Comparison of ENCODE assay signal across 8 cellular contexts in the genomic region with DNA sequence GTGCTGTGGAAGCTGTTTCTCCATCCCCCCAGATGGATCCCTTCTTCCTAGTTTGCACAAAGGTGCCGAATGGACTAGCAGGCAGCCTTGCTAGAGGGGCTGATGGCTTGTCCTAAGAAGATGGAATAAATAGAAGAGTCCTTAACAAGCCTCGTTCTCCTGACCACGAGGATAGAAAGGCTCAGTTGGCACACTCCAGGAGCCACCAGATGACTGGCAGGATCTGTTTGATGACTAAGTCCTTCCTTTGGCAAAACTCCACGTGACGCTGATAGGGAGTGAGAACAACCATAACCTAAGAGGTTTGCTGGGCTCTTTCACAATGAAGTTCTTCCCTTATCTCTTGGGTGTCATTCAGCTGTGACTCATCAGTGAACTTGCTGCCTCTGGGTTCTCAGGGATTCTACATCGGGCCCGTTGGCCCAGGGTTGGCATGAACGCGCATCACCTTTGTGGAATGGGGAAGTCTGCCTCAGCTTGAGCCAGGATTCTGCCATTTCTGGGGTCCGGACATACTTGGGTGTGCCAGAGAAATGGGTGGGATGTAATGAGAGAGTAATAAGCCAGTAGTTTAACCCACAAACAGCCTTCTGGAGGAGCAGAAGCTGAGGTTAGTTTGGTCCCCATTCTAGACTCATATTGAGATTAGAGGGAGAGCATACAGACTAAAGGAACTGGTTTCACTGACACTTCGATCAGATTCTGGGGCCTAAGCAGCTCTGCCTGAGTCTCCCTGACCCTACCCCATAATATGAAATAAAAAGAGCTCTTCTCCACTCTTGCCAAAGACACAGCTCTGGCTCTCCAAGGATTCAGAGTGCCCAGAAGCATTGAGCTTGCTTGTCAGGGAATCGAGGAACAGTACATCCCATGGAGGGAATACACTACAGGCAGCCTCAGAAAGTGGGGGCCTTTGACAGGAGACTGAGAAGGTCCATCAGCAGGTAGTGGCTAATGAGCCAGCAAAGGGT. TPM values are rescaled to one million over a fixed set of nuclear protein-coding genes. Genes with fewer than 3 reads are reported as not detected.
DNase-seq lines count a peak whose midpoint lies in the region; ATAC-seq, FAIRE-seq and TF ChIP-seq lines count a peak whose summit lies in the region.

No MANE protein-coding gene starts in this region.

- FAIRE-seq in GM19239 (lab: Jason Lieb, UNC), result no peak

- no peak overlapping the region for H2BK5ac ChIP-seq in mesendoderm (ENCODE audit: low read length)

- DNase-seq in AG04450 (ENCODE audit: low read depth, low spot score) (peak; percentile 92), cerebellum (ENCODE audit: low spot score) (peak; percentile 66), mesendoderm (peak; percentile 94), GM19239 (ENCODE audit: insufficient read length, low spot score) (no peak)
- no peak for DNase-seq in activated CD8-positive, alpha-beta memory T cell treated with anti-CD3 and anti-CD28 coated beads for 24 hours

- peak overlapping the region; percentile 63 for H3K27ac ChIP-seq in AG04450 (ENCODE audit: low read depth, low read length)
- H3K27ac ChIP-seq in HUES6 (ENCODE audit: low read depth, low read length), result no peak overlapping the region
- H3K27ac ChIP-seq in mesendoderm (ENCODE audit: low read depth, low read length), result no peak overlapping the region

- no peak overlapping the region for H3K4me3 ChIP-seq in AG04450 (ENCODE audit: low read depth, low read length)
- no peak overlapping the region for H3K4me3 ChIP-seq in HUES6 (ENCODE audit: low read depth, low read length)
- no peak overlapping the region for H3K4me3 ChIP-seq in mesendoderm (ENCODE audit: low read length)

- H3K9ac ChIP-seq in HUES6 (ENCODE audit: low read length) (peak overlapping the region; percentile 10), mesendoderm (ENCODE audit: low read length) (no peak overlapping the region)

- H3K4me1 ChIP-seq in HUES6 (ENCODE audit: control insufficient read depth, insufficient read depth, low read length) (peaks cover 7% of the 10 kb centered on the region; the same call in 1 of the 2 replicates), mesendoderm (ENCODE audit: control insufficient read depth, low read depth, low read length) (no peaks in the 10 kb centered on the region)

- H3K79me2 ChIP-seq in mesendoderm (ENCODE audit: control insufficient read depth, insufficient read depth, low read length), result no peaks in the 10 kb centered on the region

- WGBS in mesendoderm (ENCODE audit: extremely low coverage, insufficient coverage, low lambda C conversion rate), result no CpG with 5 or more reads among the region's 12 CpGs

- no peak overlapping the region for H3K23ac ChIP-seq in mesendoderm (ENCODE audit: low read length)

- H2BK15ac ChIP-seq in mesendoderm (replicated peaks; ENCODE audit: low read depth), result no peak overlapping the region

- no peak overlapping the region for H4K8ac ChIP-seq in mesendoderm (ENCODE audit: low read depth, low read length)

- H4K5ac ChIP-seq in mesendoderm (ENCODE audit: low read length), result no peak overlapping the region

- POLR2A ChIA-PET in AG04450 (lab: Yijun Ruan, JAX), result no interaction called here

- TF ChIP-seq CTCF in AG04450 (IDR thresholded peaks at IDR 0.05; ENCODE audit: low read depth, low read length), result no peak

- no peak overlapping the region for H3K4me2 ChIP-seq in mesendoderm (ENCODE audit: low read length)

- H3K18ac ChIP-seq in mesendoderm (ENCODE audit: low read length), result no peak overlapping the region

- no peak overlapping the region for H2AK5ac ChIP-seq in mesendoderm (ENCODE audit: low read length)

- no peak overlapping the region for H3K56ac ChIP-seq in mesendoderm (ENCODE audit: low read length)

- CTCF ChIA-PET in AG04450 (lab: Charles Lee), result interaction anchor here (1.0 kb wide), 1 partner anchor 156 kb away, joined by 3 read pairs; no protein-coding TSS in a partner anchor

- H2BK120ac ChIP-seq in mesendoderm (ENCODE audit: low read depth, low read length), result no peak overlapping the region

- H3K36me3 ChIP-seq in HUES6 (ENCODE audit: control insufficient read depth, insufficient read depth, low read length), result no peaks in the 10 kb centered on the region
- H3K36me3 ChIP-seq in mesendoderm (ENCODE audit: control insufficient read depth, insufficient read depth, low read length), result no peaks in the 10 kb centered on the region

- no peak overlapping the region for H3K4ac ChIP-seq in mesendoderm (ENCODE audit: low read depth, low read length)

- ATAC-seq in HG03135 (IDR thresholded peaks at IDR 0.05; ENCODE audit: unreplicated experiment) (no peak), GM19023 (IDR thresholded peaks at IDR 0.05; ENCODE audit: unreplicated experiment) (no peak)

- H3K27me3 ChIP-seq in AG04450 (ENCODE audit: control insufficient read depth, insufficient read depth, low read length) (peaks cover 4% of the 10 kb centered on the region), HUES6 (ENCODE audit: control insufficient read depth, insufficient read depth, low read length) (peaks cover 14% of the 10 kb centered on the region), mesendoderm (ENCODE audit: insufficient read depth, low read length, poor library complexity) (no peaks in the 10 kb centered on the region)

- H3K9me3 ChIP-seq in AG04450 (ENCODE audit: control insufficient read depth, insufficient read depth, low read length) (no peaks in the 10 kb centered on the region; the same call in 1 of the 2 replicates), HUES6 (ENCODE audit: control insufficient read depth, insufficient read depth, low read depth, low read length) (no peaks in the 10 kb centered on the region)

- no peaks in the 10 kb centered on the region for H3K79me1 ChIP-seq in mesendoderm (ENCODE audit: low read length)

RNA-seq across cellular contexts. Expression of a gene that starts 2.0 kb away (rescaled TPM):
- 0.51 and 0.55 TPM in 2 replicates for polyA plus RNA-seq in AG04450 (2011; rRNA removed)
- 0.65 and 1.1 TPM in 2 replicates for polyA minus RNA-seq in AG04450 (2011; rRNA and poly(A)+ RNA removed)
- total RNA-seq in cerebellum, result 1.3 TPM
- polyA plus RNA-seq in mesendoderm (2013, experiment 1 of 2), result 0.95 TPM
- 0.73 TPM for polyA plus RNA-seq in mesendoderm (2013, experiment 2 of 2)

Comparison
In these comparisons a context has a peak if more than half of its experiments do, and no peak if none do; other contexts are left out.
1. DNase-seq: peak in AG04450 (single experiment), cerebellum (single experiment) and mesendoderm (single experiment); none in GM19239 (single experiment) and activated CD8-positive, alpha-beta memory T cell treated with anti-CD3 and anti-CD28 coated beads for 24 hours (single experiment).